ENCODE assay signal across 13 cellular contexts in the genomic region with DNA sequence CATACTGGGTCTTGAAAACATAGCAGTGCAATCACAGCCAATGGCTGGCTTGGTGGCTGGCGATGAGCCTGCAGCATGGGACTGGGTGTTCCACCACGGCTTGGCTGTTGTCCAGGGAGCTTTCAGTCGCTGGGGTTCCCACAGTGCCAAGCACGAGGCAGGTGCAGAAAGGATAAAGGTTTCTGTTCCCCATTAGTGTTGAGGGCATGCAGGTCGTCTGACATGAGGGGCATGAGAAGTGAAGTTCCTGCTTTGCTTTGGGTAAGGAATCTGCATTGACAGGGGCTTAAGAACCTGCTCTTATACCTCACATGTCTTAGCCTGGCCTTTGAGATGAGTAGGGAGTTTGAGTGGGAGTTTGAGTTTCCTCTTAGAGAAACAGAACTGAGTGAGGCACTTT. TPM values are rescaled to one million over a fixed set of nuclear protein-coding genes. Genes with fewer than 3 reads are reported as not detected.
DNase-seq lines count a peak whose midpoint lies in the region; ATAC-seq and TF ChIP-seq lines count a peak whose summit lies in the region.
"Had no signal": no experiment of that assay in that cellular context is flagged by ENCODE, and none has a peak within 500 bp of the region (broad histone marks: within the 10 kb centered on the region; RNA-seq: fewer than 3 reads in every experiment).

No MANE protein-coding gene starts in this region.

- DNase-seq in GM13976 (ENCODE audit: low spot score): peak; percentile 40
- peak; percentile 43 for DNase-seq in left cardiac atrium
- no peak for DNase-seq in central memory CD4-positive, alpha-beta T cell
- DNase-seq in ureter (ENCODE audit: low spot score): no peak
- DNase-seq: activated CD4-positive, alpha-beta T cell treated with anti-CD3 and anti-CD28 coated beads for 1 hour; CD4-positive, CD25-positive, alpha-beta regulatory T cell; stimulated activated CD4-positive, alpha-beta T cell treated with anti-CD3 and anti-CD28 coated beads, Interleukin-15, amount 100 ng/mL, for 24 hours; SW 1271 had no signal

- in situ Hi-C loops in GM13976 (cut with MboI; ENCODE audit: low sequenced_read_pairs, unreplicated experiment): no loop called here

- no peak for TF ChIP-seq CTCF in GM13976 (IDR thresholded peaks at IDR 0.05; ENCODE audit: borderline replicate concordance, control extremely low read depth, extremely low read depth, insufficient read depth, missing control alignments)

- intact Hi-C loops in left cardiac atrium (cut with DNase I): no loop called here

- ATAC-seq in GM21381 (IDR thresholded peaks at IDR 0.05; ENCODE audit: unreplicated experiment): peak; percentile 45
- peak; percentile 63 for ATAC-seq in HG03378 (IDR thresholded peaks at IDR 0.05; ENCODE audit: unreplicated experiment)
- peak in 1 of 2 donors; percentile 39 for ATAC-seq in left cardiac atrium
- no peak for ATAC-seq in HG03135 (IDR thresholded peaks at IDR 0.05; ENCODE audit: unreplicated experiment)
- ATAC-seq in HG03342 (IDR thresholded peaks at IDR 0.05; ENCODE audit: unreplicated experiment): no peak

RNA-seq across cellular contexts. Expression of a gene that starts 9.0 kb away (rescaled TPM):
- total RNA-seq in left cardiac atrium (under 1 TPM; 0.37 to 0.68 TPM), ureter (1.9 TPM)
- total RNA-seq: CD4-positive, CD25-positive, alpha-beta regulatory T cell had no signal

RNA-seq across cellular contexts. Expression of a gene that starts 43.5 kb away (rescaled TPM):
- total RNA-seq in left cardiac atrium: not detected
- not detected for total RNA-seq in ureter
- total RNA-seq: CD4-positive, CD25-positive, alpha-beta regulatory T cell; M059J had no signal

Comparison
In these comparisons a context has a peak if more than half of its experiments do, and no peak if none do; other contexts are left out.
1. DNase-seq: peak in GM13976 (single experiment) and left cardiac atrium (single experiment); none in central memory CD4-positive, alpha-beta T cell (single experiment) and ureter (single experiment).
2. ATAC-seq: peak in GM21381 (single experiment) and HG03378 (single experiment); none in HG03135 (single experiment) and HG03342 (single experiment).